ENCODE assay signal across 17 cellular contexts in genomic region chr3:9980251-9980650, GRCh38. TPM values are rescaled to one million over a fixed set of nuclear protein-coding genes. Genes with fewer than 3 reads are reported as not detected.
DNase-seq lines count a peak whose midpoint lies in the region; ATAC-seq, FAIRE-seq and TF ChIP-seq lines count a peak whose summit lies in the region.
"Had no signal": no experiment of that assay in that cellular context is flagged by ENCODE, and none has a peak within 500 bp of the region (broad histone marks: within the 10 kb centered on the region; RNA-seq: fewer than 3 reads in every experiment).

No MANE protein-coding gene starts in this region.

- no peak overlapping the region for H2AFZ ChIP-seq in OCI-LY3 (ENCODE audit: low read depth, low read length)

- no peak for TF ChIP-seq POLR2A in GM12891 (IDR thresholded peaks at IDR 0.05; ENCODE audit: low read depth, low read length)

- intact Hi-C loops in dendritic cell treated with granulocyte-macrophage colony-stimulating factor and Interleukin-4, amounts not matched to agents 40 ng/mL and 50 ng/mL, for 4 days (cut with micrococcal nuclease) = no loop called here
- intact Hi-C loops in psoas muscle (cut with DNase I) (no loop called here), upper lobe of right lung (cut with DNase I) (no loop called here)

- FAIRE-seq in GM12891 (lab: Jason Lieb, UNC) = no peak
- FAIRE-seq: A549, H54 had no signal

- H3K27ac Mint-ChIP-seq in dendritic cell treated with granulocyte-macrophage colony-stimulating factor and Interleukin-4, amounts not matched to agents 40 ng/mL and 50 ng/mL, for 4 days = peak overlapping the region; percentile 94
- H3K27ac Mint-ChIP-seq: CD8-positive, alpha-beta T cell had no signal

- H3K4me3 ChIP-seq in OCI-LY3 (ENCODE audit: low read length) (no peak overlapping the region), psoas muscle (no peak overlapping the region), upper lobe of right lung (no peak overlapping the region)
- H3K4me3 ChIP-seq: A549 had no signal

- ATAC-seq in psoas muscle = no peak
- no peak for ATAC-seq in upper lobe of right lung
- ATAC-seq: A549; CD8-positive, alpha-beta T cell; HCT116 had no signal

- H3K27ac ChIP-seq in OCI-LY3 (ENCODE audit: low read length) (peak overlapping the region; percentile 21; the same call in 1 of the 2 replicates), psoas muscle (peak overlapping the region; percentile 91), upper lobe of right lung (peak overlapping the region; percentile 11)
- H3K27ac ChIP-seq: A549, C4-2B had no signal

- no peak overlapping the region for H3K4me2 ChIP-seq in OCI-LY3 (ENCODE audit: low read length)
- H3K4me2 ChIP-seq: A549 had no signal

- H3K9ac ChIP-seq in OCI-LY3 (ENCODE audit: low read length) = no peak overlapping the region

- peaks cover 17% of the 10 kb centered on the region for H3K4me1 ChIP-seq in OCI-LY3 (ENCODE audit: low read length)
- H3K4me1 ChIP-seq in psoas muscle = peaks cover 58% of the 10 kb centered on the region
- peaks cover 45% of the 10 kb centered on the region for H3K4me1 ChIP-seq in upper lobe of right lung
- H3K4me1 ChIP-seq: BE2C had no signal

- no peaks in the 10 kb centered on the region for H4K20me1 ChIP-seq in OCI-LY3 (ENCODE audit: insufficient read depth, low read length)

- peaks cover 11% of the 10 kb centered on the region for H3K36me3 ChIP-seq in OCI-LY3 (replicated peaks; ENCODE audit: low read depth, low read length)
- peaks cover 0 to 59% of the 10 kb centered on the region in 2 donors for H3K36me3 ChIP-seq in psoas muscle (ENCODE audit: insufficient read depth in 1 of 2, low read depth in 1 of 2)
- H3K36me3 ChIP-seq in upper lobe of right lung = peaks cover 35% of the 10 kb centered on the region
- H3K36me3 ChIP-seq: BE2C had no signal

- H3K79me2 ChIP-seq in OCI-LY3 (ENCODE audit: low read length) = peaks cover 35% of the 10 kb centered on the region

- H3K4me3 Mint-ChIP-seq in dendritic cell treated with granulocyte-macrophage colony-stimulating factor and Interleukin-4, amounts not matched to agents 40 ng/mL and 50 ng/mL, for 4 days = no peak overlapping the region
- H3K4me3 Mint-ChIP-seq: CD8-positive, alpha-beta T cell had no signal

- H3K9me3 Mint-ChIP-seq in dendritic cell treated with granulocyte-macrophage colony-stimulating factor and Interleukin-4, amounts not matched to agents 40 ng/mL and 50 ng/mL, for 4 days = no peaks in the 10 kb centered on the region
- H3K9me3 Mint-ChIP-seq: CD8-positive, alpha-beta T cell had no signal

- no peaks in the 10 kb centered on the region for H3K27me3 Mint-ChIP-seq in dendritic cell treated with granulocyte-macrophage colony-stimulating factor and Interleukin-4, amounts not matched to agents 40 ng/mL and 50 ng/mL, for 4 days

- no peak for TF ChIP-seq CTCF in OCI-LY3 (IDR thresholded peaks at IDR 0.05; ENCODE audit: low read depth, low read length)
- TF ChIP-seq CTCF in psoas muscle (IDR thresholded peaks at IDR 0.05) = no peak
- no peak for TF ChIP-seq CTCF in upper lobe of right lung (IDR thresholded peaks at IDR 0.05)

- H3K9me3 ChIP-seq in OCI-LY3 (ENCODE audit: insufficient read depth, low read length) = no peaks in the 10 kb centered on the region
- no peaks in the 10 kb centered on the region for H3K9me3 ChIP-seq in psoas muscle
- H3K9me3 ChIP-seq in upper lobe of right lung = no peaks in the 10 kb centered on the region
- H3K9me3 ChIP-seq: A549, BE2C, Caco-2 had no signal

- H3K27me3 ChIP-seq in OCI-LY3 (ENCODE audit: low read depth, low read length) (no peaks in the 10 kb centered on the region), psoas muscle (ENCODE audit: insufficient read depth in 3 of 3, low read length in 2 of 3) (no peaks in the 10 kb centered on the region), upper lobe of right lung (no peaks in the 10 kb centered on the region)
- H3K27me3 ChIP-seq: BE2C had no signal

- peaks cover 59% of the 10 kb centered on the region for H3K4me1 Mint-ChIP-seq in dendritic cell treated with granulocyte-macrophage colony-stimulating factor and Interleukin-4, amounts not matched to agents 40 ng/mL and 50 ng/mL, for 4 days (ENCODE audit: low read depth)

- WGBS in psoas muscle, 3 donors = 66 to 94% (median 77%) methylated on average over 2 of the region's 2 CpGs

- DNase-seq in psoas muscle (no peak), upper lobe of right lung (no peak), SKM-1 (lab: John Stamatoyannopoulos, UW; ENCODE audit: unreplicated experiment) (no peak), GM03348 (ENCODE audit: low spot score) (no peak), GM12891 (ENCODE audit: insufficient read length, low spot score) (no peak)
- DNase-seq: BE2C; Caco-2; CD8-positive, alpha-beta T cell; DND-41; GDM1; IMR-90 had no signal

- H3K36me3 Mint-ChIP-seq in dendritic cell treated with granulocyte-macrophage colony-stimulating factor and Interleukin-4, amounts not matched to agents 40 ng/mL and 50 ng/mL, for 4 days (ENCODE audit: low read depth) = peaks cover 61% of the 10 kb centered on the region

TF ChIP-seq in GM12891, 5 proteins besides CTCF, POLR2A, EP300 and RAD21:
- TF ChIP-seq SPI1 (IDR thresholded peaks at IDR 0.05; ENCODE audit: low read depth, low read length) (no peak), POLR2AphosphoS5 (IDR thresholded peaks at IDR 0.05; ENCODE audit: low read depth, low read length) (no peak), TAF1 (IDR thresholded peaks at IDR 0.05; ENCODE audit: low read depth, low read length) (no peak), POU2F2 (IDR thresholded peaks at IDR 0.05; ENCODE audit: low read depth, low read length) (no peak), PAX5 (IDR thresholded peaks at IDR 0.05; ENCODE audit: insufficient read depth, low read length, severe bottlenecking) (no peak)

RNA-seq across cellular contexts. Expression of gene EMC3, which starts 6.4 kb away (rescaled TPM):
- total RNA-seq in psoas muscle (100 to 1,000 TPM; 145 to 266 (median 188) TPM), upper lobe of right lung (79.4 TPM)
- 100 to 1,000 TPM; 171 to 256 (median 198) TPM for polyA plus RNA-seq in psoas muscle
- 50.7 TPM for polyA plus RNA-seq in GM12891 (2012; ENCODE audit: low read depth, missing spikeins)

RNA-seq across cellular contexts. Expression of gene PRRT3, which starts 28.0 kb away (rescaled TPM):
- total RNA-seq in psoas muscle (1 to 10 TPM; 1.3 to 1.9 (median 1.6) TPM), upper lobe of right lung (1.4 TPM)
- 1 to 10 TPM in 1 of 3 donors, under 1 TPM in 2; 0.55 to 4.0 (median 0.65) TPM for polyA plus RNA-seq in psoas muscle
- 8.2 TPM for polyA plus RNA-seq in GM12891 (2012; ENCODE audit: low read depth, missing spikeins)

RNA-seq across cellular contexts. Expression of gene FANCD2, which starts 46.0 kb away (rescaled TPM):
- total RNA-seq in psoas muscle (1 to 10 TPM in 1 of 4 donors, under 1 TPM in 3; 0.39 to 1.0 (median 0.75) TPM), upper lobe of right lung (5.3 TPM)
- 1 to 10 TPM in 1 of 3 donors, under 1 TPM in 2; 0.08 to 1.0 (median 0.47) TPM for polyA plus RNA-seq in psoas muscle
- 30.6 TPM for polyA plus RNA-seq in GM12891 (2012; ENCODE audit: low read depth, missing spikeins)

RNA-seq across cellular contexts. Expression of gene CRELD1, which starts 46.6 kb away (rescaled TPM):
- total RNA-seq in psoas muscle (10 to 100 TPM; 28.5 to 47.5 (median 37.8) TPM), upper lobe of right lung (51.4 TPM)
- 10 to 100 TPM; 24.2 to 35.0 (median 25.2) TPM for polyA plus RNA-seq in psoas muscle
- polyA plus RNA-seq in GM12891 (2012; ENCODE audit: low read depth, missing spikeins) = 13.9 TPM

Comparison
In these comparisons a context has a peak if more than half of its experiments do, and no peak if none do; other contexts are left out.
1. H3K27ac ChIP-seq: peak in every context shown above with its lines; median percentile 91 in psoas muscle; 21 in OCI-LY3; 11 in upper lobe of right lung.